In genomic region chr7:30874656-30875317, GRCh38 we compare ENCODE assay signal across 23 cellular contexts. TPM values are rescaled to one million over a fixed set of nuclear protein-coding genes. Genes with fewer than 3 reads are reported as not detected.
DNase-seq lines count a peak whose midpoint lies in the region; ATAC-seq and TF ChIP-seq lines count a peak whose summit lies in the region.
"Had no signal": no experiment of that assay in that cellular context is flagged by ENCODE, and none has a peak within 500 bp of the region (broad histone marks: within the 10 kb centered on the region; RNA-seq: fewer than 3 reads in every experiment).

No MANE protein-coding gene starts in this region.

- peaks cover 4 to 11% (median 10%) of the 10 kb centered on the region in 11 experiments; a peak in 14 of 22 replicates for H3K9me3 ChIP-seq in BLaER1 treated with 17β-estradiol and CSF1 and Interleukin-3, amounts not matched to agents 10 nM and 100 nM (replicated peaks in 1 of 11)
- H3K9me3 ChIP-seq in heart right ventricle: peaks cover 0 to 9% (median 0%) of the 10 kb centered on the region in 11 donors

- H3K36me3 ChIP-seq in BLaER1 treated with 17β-estradiol and CSF1 and Interleukin-3, amounts not matched to agents 10 nM and 100 nM: no peaks in the 10 kb centered on the region
- peaks cover 0 to 37% (median 9%) of the 10 kb centered on the region in 9 donors for H3K36me3 ChIP-seq in heart right ventricle

- DNase-seq in EL (peak; percentile 28), M059J (ENCODE audit: low read depth) (peak; percentile 9), foreskin fibroblast (peak; percentile 35 to 51), NCI-H82 (lab: John Stamatoyannopoulos, UW) (no peak), activated gamma-delta T cell (lab: John Stamatoyannopoulos, UW) (no peak), heart right ventricle (no peak)
- DNase-seq: C1 segment of cervical spinal cord; CD8-positive, alpha-beta memory T cell; HCEC 1CT; KBM-7; NCI-H1048; NCI-H146; NCI-H2081; NCI-H446 treated with DMSO at 0.1 percent for 48 hours; NCI-H69; SIG-M5; T-cell had no signal

- H3K27ac ChIP-seq in BLaER1 treated with 17β-estradiol and CSF1 and Interleukin-3, amounts not matched to agents 10 nM and 100 nM: no peak overlapping the region
- H3K27ac ChIP-seq in heart right ventricle: peak overlapping the region in 2 of 10 donors; percentile 46 to 68
- H3K27ac ChIP-seq: RWPE1 had no signal

- 85 to 88% methylated on average over 5 of the region's 5 CpGs for WGBS in heart right ventricle, 2 donors

- TF ChIP-seq CTCF in foreskin fibroblast (IDR thresholded peaks at IDR 0.05; ENCODE audit: low read depth, low read length) (no peak), heart right ventricle (IDR thresholded peaks at IDR 0.05) (no peak)

- H3K4me1 ChIP-seq in BLaER1 treated with 17β-estradiol and CSF1 and Interleukin-3, amounts not matched to agents 10 nM and 100 nM: peaks cover 0 to 69% (median 57%) of the 10 kb centered on the region in 10 experiments; a peak in 16 of 20 replicates
- peaks cover under 1 to 59% (median 12%) of the 10 kb centered on the region in 9 donors for H3K4me1 ChIP-seq in heart right ventricle

- H3K27me3 ChIP-seq in BLaER1 treated with 17β-estradiol and CSF1 and Interleukin-3, amounts not matched to agents 10 nM and 100 nM: 0 out of 22 replicates have a peak, but pooled peaks cover 0 to 6% (median 0%) of the 10 kb centered on the region in 11 experiments
- H3K27me3 ChIP-seq in heart right ventricle: no peaks in the 10 kb centered on the region

- intact Hi-C loops in heart right ventricle (cut with DNase I): loop anchor here in 1 of 10 donors (5.0 kb wide), 1 partner anchor 33 kb away; no protein-coding TSS in a partner anchor

- H4K20me1 ChIP-seq in BLaER1 treated with 17β-estradiol and CSF1 and Interleukin-3, amounts not matched to agents 10 nM and 100 nM: peaks cover 0 to 3% (median 0%) of the 10 kb centered on the region in 11 experiments; a peak in 1 of 22 replicates

- H3K9ac ChIP-seq in BLaER1 treated with 17β-estradiol and CSF1 and Interleukin-3, amounts not matched to agents 10 nM and 100 nM: no peak overlapping the region

- H3K4me2 ChIP-seq in BLaER1 treated with 17β-estradiol and CSF1 and Interleukin-3, amounts not matched to agents 10 nM and 100 nM: peak overlapping the region in 8 of 11 experiments; percentile 23 to 83 (median 66); a peak in 14 of 22 replicates
- H3K4me2 ChIP-seq: GM23338 had no signal

- no peak for ATAC-seq in heart right ventricle
- ATAC-seq: GM12878, GM23338, SK-N-SH treated with all-trans-retinoic acid at 6 μM for 48 hours, T-cell had no signal

- no peak overlapping the region for H3K4me3 ChIP-seq in BLaER1 treated with 17β-estradiol and CSF1 and Interleukin-3, amounts not matched to agents 10 nM and 100 nM
- no peak overlapping the region for H3K4me3 ChIP-seq in foreskin fibroblast (ENCODE audit: low read depth in 1 of 2, low read length in 2 of 2)
- H3K4me3 ChIP-seq in heart right ventricle: no peak overlapping the region
- H3K4me3 ChIP-seq: GM12878, GM23338 had no signal

RNA-seq across cellular contexts. Expression of gene AQP1, which starts 36.9 kb away (rescaled TPM):
- total RNA-seq in M059J (2014; rRNA removed; shearing (Covaris generic)): 0.62 and 0.74 TPM in 2 replicates
- total RNA-seq in heart right ventricle: 100 to 1,000 TPM; 101 to 274 (median 171) TPM
- 100 to 1,000 TPM; 211 to 245 TPM for polyA plus RNA-seq in heart right ventricle
- total RNA-seq: OCI-LY7 had no signal
- polyA plus RNA-seq: CD8-positive, alpha-beta memory T cell; GM23338 had no signal

Comparison
In these comparisons a context has a peak if more than half of its experiments do, and no peak if none do; other contexts are left out.
1. DNase-seq: peak in EL (single experiment), M059J (single experiment) and foreskin fibroblast (2 of 2); none in NCI-H82 (single experiment), activated gamma-delta T cell (single experiment) and heart right ventricle (0 of 2).
2. RNA of gene AQP1, which starts 36.9 kb away (total RNA-seq): 101 to 274 TPM in heart right ventricle; 0.62 to 0.74 TPM in M059J; every median in the first group is over 10 times any median in the second.